In the genomic region with DNA sequence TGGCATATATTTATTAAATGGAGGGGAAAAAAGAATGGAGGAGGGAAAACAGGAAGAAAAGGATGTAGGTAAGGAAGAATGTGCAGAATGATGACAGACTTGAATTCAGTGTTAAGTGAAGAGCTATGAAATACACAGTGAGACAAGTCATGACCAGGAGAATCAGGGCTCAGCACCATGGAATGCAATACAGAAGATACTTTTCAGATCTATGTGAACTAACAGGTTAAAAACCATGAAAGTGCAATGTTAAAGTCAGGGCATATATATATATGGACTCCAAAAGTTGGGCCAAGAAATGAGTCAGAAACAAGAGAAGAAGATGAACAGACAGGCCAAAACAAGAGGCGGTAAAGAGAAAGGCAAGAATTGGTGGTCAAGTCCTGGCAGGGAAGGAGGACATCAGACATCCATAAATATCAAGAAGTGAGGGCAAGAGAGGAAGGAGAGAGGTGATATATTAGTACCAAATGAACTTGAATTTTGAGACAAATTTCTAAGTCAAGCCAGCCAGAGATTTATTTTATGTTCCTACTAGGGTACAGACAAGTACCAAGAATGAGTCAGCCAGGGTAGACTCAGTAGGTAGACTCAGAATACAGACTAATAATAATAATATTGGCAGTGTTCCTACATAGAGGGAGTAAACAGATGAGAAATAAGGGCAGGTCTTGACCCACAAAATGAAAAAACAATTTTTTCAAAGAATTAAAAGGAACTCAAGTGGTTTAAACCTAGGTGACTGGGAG, we compare ENCODE assay signal across 26 cellular contexts. TPM values are rescaled to one million over a fixed set of nuclear protein-coding genes. Genes with fewer than 3 reads are reported as not detected.
DNase-seq lines count a peak whose midpoint lies in the region; FAIRE-seq and TF ChIP-seq lines count a peak whose summit lies in the region.
"Had no signal": no experiment of that assay in that cellular context is flagged by ENCODE, and none has a peak within 500 bp of the region (broad histone marks: within the 10 kb centered on the region; RNA-seq: fewer than 3 reads in every experiment).

No MANE protein-coding gene starts in this region.

- no peaks in the 10 kb centered on the region for H3K79me2 ChIP-seq in mammary epithelial cell (ENCODE audit: insufficient read depth, low read length)

- no peaks in the 10 kb centered on the region for H3K36me3 Mint-ChIP-seq in MCF 10A (ENCODE audit: insufficient read depth, unreplicated experiment)
- H3K36me3 Mint-ChIP-seq: CD4-positive, alpha-beta memory T cell had no signal

- H3K4me2 ChIP-seq in mammary epithelial cell (ENCODE audit: insufficient read depth, low read depth, low read length) = peak overlapping the region; percentile 37
- H3K4me2 ChIP-seq: BLaER1 treated with 17β-estradiol and CSF1 and Interleukin-3, amounts not matched to agents 10 nM and 100 nM had no signal

- H3K27ac Mint-ChIP-seq in MCF 10A (ENCODE audit: low read depth, unreplicated experiment) = no peak overlapping the region
- H3K27ac Mint-ChIP-seq: CD4-positive, alpha-beta memory T cell had no signal

- H3K4me1 Mint-ChIP-seq in MCF 10A (ENCODE audit: insufficient read depth, unreplicated experiment) = peaks cover 5% of the 10 kb centered on the region

- intact Hi-C loops in MCF 10A (cut with micrococcal nuclease) = no loop called here
- intact Hi-C loops in breast epithelium (cut with DNase I; ENCODE audit: low total_unique reads) = no loop called here
- intact Hi-C loops in mammary epithelial cell (cut with micrococcal nuclease) = no loop called here

- 75% methylated on average over 1 of the region's 1 CpG for WGBS in mammary epithelial cell (ENCODE audit: low coverage, missing lambda C conversion rate)

- H4K20me1 ChIP-seq in mammary epithelial cell (ENCODE audit: insufficient read depth, low read length) = no peaks in the 10 kb centered on the region
- H4K20me1 ChIP-seq: BLaER1 treated with 17β-estradiol and CSF1 and Interleukin-3, amounts not matched to agents 10 nM and 100 nM had no signal

- H3K36me3 ChIP-seq in breast epithelium (no peaks in the 10 kb centered on the region), mammary epithelial cell (ENCODE audit: insufficient read depth, low read length) (no peaks in the 10 kb centered on the region), H7 (replicated peaks; ENCODE audit: control insufficient read depth, insufficient read depth, low read length) (no peaks in the 10 kb centered on the region)
- H3K36me3 ChIP-seq: BLaER1 treated with 17β-estradiol and CSF1 and Interleukin-3, amounts not matched to agents 10 nM and 100 nM had no signal

- H3K9ac ChIP-seq in mammary epithelial cell (ENCODE audit: insufficient read depth, low read length) = no peak overlapping the region
- H3K9ac ChIP-seq: BLaER1 treated with 17β-estradiol and CSF1 and Interleukin-3, amounts not matched to agents 10 nM and 100 nM had no signal

- H3K9me3 Mint-ChIP-seq in MCF 10A (ENCODE audit: unreplicated experiment) = no peaks in the 10 kb centered on the region

- H3K27ac ChIP-seq in breast epithelium (no peak overlapping the region), mammary epithelial cell (ENCODE audit: insufficient read depth, low read depth, low read length) (peak overlapping the region; percentile 49)
- H3K27ac ChIP-seq: BLaER1 treated with 17β-estradiol and CSF1 and Interleukin-3, amounts not matched to agents 10 nM and 100 nM; HL-60 had no signal

- POLR2A ChIA-PET in MCF 10A (lab: Yijun Ruan, JAX) = interaction anchor here (0.7 kb wide), 1 partner anchor 868 kb away, joined by 3 read pairs; no protein-coding TSS in a partner anchor

- no peak overlapping the region for H2AFZ ChIP-seq in mammary epithelial cell (ENCODE audit: low read depth, low read length)

- no peaks in the 10 kb centered on the region for H3K27me3 Mint-ChIP-seq in MCF 10A (ENCODE audit: insufficient read depth, unreplicated experiment)

- H3K27me3 ChIP-seq in breast epithelium (no peaks in the 10 kb centered on the region), mammary epithelial cell (ENCODE audit: insufficient read depth, low read length) (no peaks in the 10 kb centered on the region), H7 (ENCODE audit: control insufficient read depth, insufficient read depth, low read length) (no peaks in the 10 kb centered on the region; the same call in 1 of the 2 replicates)

- no peak for FAIRE-seq in frontal cortex (lab: Jason Lieb, UNC)
- FAIRE-seq: G401.6, GM12892, HepG2, K562 had no signal

- dilution Hi-C loops in mammary epithelial cell (cut with HindIII; ENCODE audit: low sequenced_read_pairs) = no loop called here

- BruUV-seq in MCF 10A (replicated peaks; lab: Mats Ljungman, UMichigan) = no TSS peak
- no TSS peak for BruUV-seq in mammary epithelial cell (replicated peaks; lab: Mats Ljungman, UMichigan)

- CTCF ChIA-PET in MCF 10A (lab: Yijun Ruan, JAX) (interaction anchor here (0.8 kb wide), 1 partner anchor 172 kb away, joined by 3 read pairs; no protein-coding TSS in a partner anchor), mammary epithelial cell (lab: Charles Lee; ENCODE audit: low non-redundant PET) (no interaction called here)

- TF ChIP-seq CTCF in MCF 10A (IDR thresholded peaks at IDR 0.05; ENCODE audit: unreplicated experiment) (no peak), breast epithelium (IDR thresholded peaks at IDR 0.05) (no peak), mammary epithelial cell (conservative IDR thresholded peaks at IDR 0.05 in 1 of 2, IDR thresholded peaks at IDR 0.05 in 1 of 2; ENCODE audit: extremely low read depth in 1 of 2, insufficient read depth in 1 of 2, low read depth in 1 of 2, low read length in 2 of 2) (no peak)

- H3K4me3 Mint-ChIP-seq in MCF 10A (ENCODE audit: unreplicated experiment) = no peak overlapping the region
- H3K4me3 Mint-ChIP-seq: CD4-positive, alpha-beta memory T cell had no signal

- in situ Hi-C loops in mammary epithelial cell (cut with MboI; ENCODE audit: low sequenced_read_pairs in 2 of 2) = no loop called here

- no peaks in the 10 kb centered on the region for H3K4me1 ChIP-seq in breast epithelium
- H3K4me1 ChIP-seq in mammary epithelial cell (ENCODE audit: insufficient read depth, low read length) = peaks cover 30% of the 10 kb centered on the region
- H3K4me1 ChIP-seq: Caco-2 had no signal

- H3K4me3 ChIP-seq in breast epithelium = no peak overlapping the region
- H3K4me3 ChIP-seq in mammary epithelial cell (replicated peaks in 1 of 3; ENCODE audit: insufficient read depth in 1 of 3, low read depth in 2 of 3, low read length in 3 of 3) = no peak overlapping the region
- H3K4me3 ChIP-seq in H7 (ENCODE audit: insufficient read depth, low read depth, low read length) = no peak overlapping the region
- H3K4me3 ChIP-seq: BLaER1 treated with 17β-estradiol and CSF1 and Interleukin-3, amounts not matched to agents 10 nM and 100 nM; K562 had no signal

- no peak for TF ChIP-seq POLR2A in breast epithelium (IDR thresholded peaks at IDR 0.05)

- DNase-seq in MCF 10A (ENCODE audit: unreplicated experiment) (peak; percentile 12), breast epithelium (ENCODE audit: low spot score in 2 of 2) (no peak), mammary epithelial cell (peak; percentile 75), iris pigment epithelial cell (ENCODE audit: low read depth) (peak; percentile 55), frontal cortex (ENCODE audit: low spot score in 2 of 2) (no peak), NCI-H187 (lab: John Stamatoyannopoulos, UW) (no peak), DMS153 (lab: John Stamatoyannopoulos, UW) (no peak), H7 (no peak)
- DNase-seq: 8988T; Caco-2; CD4-positive, alpha-beta memory T cell; DMS 273 treated with DMSO at 0.1 percent for 48 hours; NCI-H1105; NCI-H146; NCI-H2029 treated with DMSO at 0.1 percent for 48 hours; NCI-H2171; NCI-H524 treated with DMSO at 0.1 percent for 48 hours; OCI-M1; SHP77 had no signal

- H3K9me3 ChIP-seq in breast epithelium (no peaks in the 10 kb centered on the region), mammary epithelial cell (replicated peaks; ENCODE audit: insufficient read depth, low read length) (no peaks in the 10 kb centered on the region)
- H3K9me3 ChIP-seq: BLaER1 treated with 17β-estradiol and CSF1 and Interleukin-3, amounts not matched to agents 10 nM and 100 nM; Caco-2 had no signal

RNA-seq across cellular contexts. Expression of gene MCOLN3, which starts 39.5 kb away (rescaled TPM):
- total RNA-seq in MCF 10A (2022) (0.70 and 1.3 TPM in 2 replicates), breast epithelium (10 to 100 TPM in 1 of 3 donors, 1 to 10 TPM in 2; 2.9 to 13.6 (median 3.2) TPM), mammary epithelial cell (10 to 100 TPM; 17.0 to 21.2 TPM), frontal cortex (not detected)
- 9.4 TPM for polyA plus RNA-seq in mammary epithelial cell
- 10.6 TPM for polyA minus RNA-seq in mammary epithelial cell
- total RNA-seq in H7 (2014; rRNA removed; shearing (Covaris generic)) = 1.2 and 1.5 TPM in 2 replicates
- total RNA-seq: HT-29, K562 had no signal

Comparison
In these comparisons a context has a peak if more than half of its experiments do, and no peak if none do; other contexts are left out.
1. DNase-seq: peak in MCF 10A (single experiment), mammary epithelial cell (single experiment) and iris pigment epithelial cell (single experiment); none in breast epithelium (0 of 2), frontal cortex (0 of 2), NCI-H187 (0 of 2), DMS153 (single experiment) and H7 (single experiment).